9 cellular contexts compared by ENCODE assay signal in genomic region chr9:89597711-89598707, GRCh38. TPM values are rescaled to one million over a fixed set of nuclear protein-coding genes. Genes with fewer than 3 reads are reported as not detected.
DNase-seq lines count a peak whose midpoint lies in the region; ATAC-seq and TF ChIP-seq lines count a peak whose summit lies in the region.
"Had no signal": no experiment of that assay in that cellular context is flagged by ENCODE, and none has a peak within 500 bp of the region (broad histone marks: within the 10 kb centered on the region; RNA-seq: fewer than 3 reads in every experiment).

No MANE protein-coding gene starts in this region.

- H3K36me3 ChIP-seq in SJCRH30, result no peaks in the 10 kb centered on the region

- H3K4me3 Mint-ChIP-seq in HFFc6, result no peak overlapping the region
- H3K4me3 Mint-ChIP-seq: T-cell had no signal

- H3K4me3 ChIP-seq in SJCRH30, result no peak overlapping the region

- peaks cover 7% of the 10 kb centered on the region for H3K4me1 Mint-ChIP-seq in HFFc6 (ENCODE audit: low read depth)

- no peaks in the 10 kb centered on the region for H3K27me3 ChIP-seq in SJCRH30

- peaks cover 16% of the 10 kb centered on the region for H3K4me1 ChIP-seq in SJCRH30

- H3K27me3 Mint-ChIP-seq in HFFc6 (ENCODE audit: insufficient read depth), result peaks cover 14% of the 10 kb centered on the region

- peak; percentile 44 to 63 for ATAC-seq in left cardiac atrium
- ATAC-seq in HG03039 (IDR thresholded peaks at IDR 0.05; ENCODE audit: unreplicated experiment), result no peak
- no peak for ATAC-seq in HG02981 (IDR thresholded peaks at IDR 0.05; ENCODE audit: unreplicated experiment)

- DNase-seq in D341Med (ENCODE audit: low spot score) (peak; percentile 66), HFFc6 (peak; percentile 44), SJCRH30 (peak; percentile 47 to 87), amniotic epithelial cell (ENCODE audit: low read depth) (peak; percentile 34), left cardiac atrium (peak; percentile 40), renal cortical epithelial cell (ENCODE audit: low read depth) (peak; percentile 51)

- intact Hi-C loops in left cardiac atrium (cut with DNase I), result loop anchor here in 1 of 2 donors (5.0 to 10.0 kb wide), 3 partner anchors 1047 to 1274 kb away; partner anchors contain the start of gene DIRAS2

- peak; percentile 82 for TF ChIP-seq CTCF in HFFc6 (IDR thresholded peaks at IDR 0.05)

- no peaks in the 10 kb centered on the region for H3K36me3 Mint-ChIP-seq in HFFc6 (ENCODE audit: low read depth)
- H3K36me3 Mint-ChIP-seq: T-cell had no signal

- H3K9me3 Mint-ChIP-seq in HFFc6, result no peaks in the 10 kb centered on the region
- H3K9me3 Mint-ChIP-seq: T-cell had no signal

- no peak overlapping the region for H3K27ac ChIP-seq in SJCRH30

- H3K27ac Mint-ChIP-seq in HFFc6, result no peak overlapping the region
- H3K27ac Mint-ChIP-seq: T-cell had no signal

- no peaks in the 10 kb centered on the region for H3K9me3 ChIP-seq in SJCRH30 (replicated peaks)

RNA-seq across cellular contexts. Expression of gene GADD45G, which starts 6.8 kb away (rescaled TPM):
- total RNA-seq in HFFc6 (2021; fragmentation: NEBNext Ultra II Directional; extraction: Animal tissue kit (Norgen Biotek cat#: 25700)), result under 1 TPM in 4 of 6 experiments, not detected in 2; 0.16 to 0.38 (median 0.24) TPM
- total RNA-seq in SJCRH30 (2014; rRNA removed; shearing (Covaris generic)), result 23.2 and 23.5 TPM in 2 replicates
- total RNA-seq in left cardiac atrium, result 100 to 1,000 TPM; 107 to 128 TPM
- 0.20 TPM in 1 of 2 replicates, not detected in the other for total RNA-seq in renal cortical epithelial cell

Comparison
In these comparisons a context has a peak if more than half of its experiments do, and no peak if none do; other contexts are left out.
1. ATAC-seq: peak in left cardiac atrium (2 of 2); none in HG03039 (single experiment) and HG02981 (single experiment).
2. RNA of gene GADD45G, which starts 6.8 kb away (total RNA-seq): 107 to 128 TPM in left cardiac atrium and 23.2 to 23.5 TPM in SJCRH30; 0.20 TPM in renal cortical epithelial cell and 0.16 to 0.38 TPM in HFFc6; every median in the first group is over 10 times any median in the second.
3. Peak in every context shown above with its lines, with median percentiles within 50 percentile points of each other: DNase-seq.